ENCODE assay signal across 16 cellular contexts in genomic region chr7:98969386-98969785, GRCh38.
DNase-seq lines count a peak whose midpoint lies in the region; ATAC-seq and TF ChIP-seq lines count a peak whose summit lies in the region.
"Had no signal": no experiment of that assay in that cellular context is flagged by ENCODE, and none has a peak within 500 bp of the region (broad histone marks: within the 10 kb centered on the region; RNA-seq: fewer than 3 reads in every experiment).

No MANE protein-coding gene starts in this region.

- CTCF ChIA-PET in WTC11 (lab: Charles Lee) = no interaction called here

- TF ChIP-seq CTCF in WTC11 (IDR thresholded peaks at IDR 0.05) (no peak), endodermal cell (conservative IDR thresholded peaks at IDR 0.05) (no peak), spleen (IDR thresholded peaks at IDR 0.05 in 8 of 11, conservative IDR thresholded peaks at IDR 0.05 in 3 of 11) (no peak)

- H3K9ac ChIP-seq in endodermal cell (ENCODE audit: extremely low read depth, low read length, poor library complexity, severe bottlenecking) = no peak overlapping the region

- H3K4me3 ChIP-seq in endodermal cell (ENCODE audit: low read length) (no peak overlapping the region), spleen (no peak overlapping the region), MG63 (no peak overlapping the region)

- POLR2A ChIA-PET in WTC11 (lab: Charles Lee) = no interaction called here

- no peaks in the 10 kb centered on the region for H3K4me1 Mint-ChIP-seq in WTC11
- H3K4me1 Mint-ChIP-seq in endodermal cell = no peaks in the 10 kb centered on the region
- peaks cover 2% of the 10 kb centered on the region for H3K4me1 Mint-ChIP-seq in memory B cell
- H3K4me1 Mint-ChIP-seq: H9 had no signal

- H3K27ac Mint-ChIP-seq in WTC11 (peak overlapping the region; percentile 32; the same call in 1 of the 2 replicates), endodermal cell (peak overlapping the region; percentile 78), memory B cell (peak overlapping the region; percentile 69)

- no peaks in the 10 kb centered on the region for H3K9me3 ChIP-seq in endodermal cell (ENCODE audit: control insufficient read depth, low read length)
- no peaks in the 10 kb centered on the region for H3K9me3 ChIP-seq in spleen
- H3K9me3 ChIP-seq in MG63 = no peaks in the 10 kb centered on the region
- H3K9me3 ChIP-seq: BE2C had no signal

- H3K36me3 ChIP-seq in endodermal cell (ENCODE audit: control insufficient read depth, insufficient read depth, low read length) (peaks cover 92% of the 10 kb centered on the region), spleen (peaks cover 7 to 100% (median 100%) of the 10 kb centered on the region in 6 donors), MG63 (peaks cover 7% of the 10 kb centered on the region)

- H3K4me1 ChIP-seq in endodermal cell (ENCODE audit: control insufficient read depth, insufficient read depth, low read length) (no peaks in the 10 kb centered on the region), spleen (no peaks in the 10 kb centered on the region)
- H3K4me1 ChIP-seq: BE2C had no signal

- H3K27me3 ChIP-seq in endodermal cell (ENCODE audit: control insufficient read depth, insufficient read depth, low read length, poor library complexity, severe bottlenecking) (no peaks in the 10 kb centered on the region), spleen (replicated peaks in 1 of 7) (no peaks in the 10 kb centered on the region), MG63 (no peaks in the 10 kb centered on the region)
- H3K27me3 ChIP-seq: BE2C had no signal

- no peak for TF ChIP-seq POLR2A in spleen (IDR thresholded peaks at IDR 0.05)

- H3K27me3 Mint-ChIP-seq in WTC11 (ENCODE audit: low read depth) (no peaks in the 10 kb centered on the region), endodermal cell (ENCODE audit: insufficient read depth) (no peaks in the 10 kb centered on the region), memory B cell (no peaks in the 10 kb centered on the region)
- H3K27me3 Mint-ChIP-seq: CD4-positive, CD25-positive, alpha-beta regulatory T cell; CD8-positive, alpha-beta memory T cell had no signal

- WGBS in endodermal cell (ENCODE audit: insufficient coverage in 1 of 2, insufficient read length in 1 of 2), 2 experiments = 98 to 100% methylated on average over 2 to 11 of the region's 11 CpGs
- 95 to 99% (median 96%) methylated on average over 11 of the region's 11 CpGs for WGBS in spleen, 5 donors

- intact Hi-C loops in spleen (cut with DNase I; ENCODE audit: low total_unique reads) = no loop called here

- H3K27ac ChIP-seq in endodermal cell (ENCODE audit: low read depth, low read length) (no peak overlapping the region), spleen (no peak overlapping the region)
- H3K27ac ChIP-seq: HL-60 had no signal

- H3K9me3 Mint-ChIP-seq in WTC11 = no peaks in the 10 kb centered on the region
- H3K9me3 Mint-ChIP-seq in endodermal cell = no peaks in the 10 kb centered on the region
- no peaks in the 10 kb centered on the region for H3K9me3 Mint-ChIP-seq in memory B cell
- H3K9me3 Mint-ChIP-seq: CD4-positive, CD25-positive, alpha-beta regulatory T cell; CD8-positive, alpha-beta memory T cell; H9 had no signal

- no peak for DNase-seq in WTC11 (ENCODE audit: low spot score)
- DNase-seq in endodermal cell = no peak
- DNase-seq in memory B cell (ENCODE audit: low spot score in 2 of 2) = no peak
- peak; percentile 34 for DNase-seq in spleen
- no peak for DNase-seq in SKM-1 (lab: John Stamatoyannopoulos, UW; ENCODE audit: unreplicated experiment)
- no peak for DNase-seq in MG63
- no peak for DNase-seq in inferior parietal cortex (ENCODE audit: extremely low spot score)
- DNase-seq: BE2C; C1 segment of cervical spinal cord; CD4-positive, CD25-positive, alpha-beta regulatory T cell; CD8-positive, alpha-beta memory T cell; COR-L47; H9; IMR-90 had no signal

- H3K4me3 Mint-ChIP-seq in WTC11 = no peak overlapping the region
- H3K4me3 Mint-ChIP-seq in endodermal cell = no peak overlapping the region
- H3K4me3 Mint-ChIP-seq in memory B cell = no peak overlapping the region
- H3K4me3 Mint-ChIP-seq: CD4-positive, CD25-positive, alpha-beta regulatory T cell; CD8-positive, alpha-beta memory T cell; H9 had no signal

- H3K36me3 Mint-ChIP-seq in WTC11 (peaks cover 90% of the 10 kb centered on the region), endodermal cell (ENCODE audit: low read depth) (peaks cover 85% of the 10 kb centered on the region), memory B cell (peaks cover 50% of the 10 kb centered on the region)

- no peak for ATAC-seq in WTC11
- ATAC-seq in memory B cell (ENCODE audit: low read depth) = no peak
- no peak for ATAC-seq in HG03457 (IDR thresholded peaks at IDR 0.05; ENCODE audit: unreplicated experiment)

TF ChIP-seq in WTC11, 78 proteins besides CTCF, POLR2A, EP300 and RAD21 (continues in another document):
- TF ChIP-seq MAX (CRISPR knock-in tag; IDR thresholded peaks at IDR 0.05) = no peak
- TF ChIP-seq TEAD4 (CRISPR knock-in tag; IDR thresholded peaks at IDR 0.05) = no peak
- TF ChIP-seq GABPB1 (CRISPR knock-in tag; IDR thresholded peaks at IDR 0.05) = no peak
- TF ChIP-seq, protein P1, sequence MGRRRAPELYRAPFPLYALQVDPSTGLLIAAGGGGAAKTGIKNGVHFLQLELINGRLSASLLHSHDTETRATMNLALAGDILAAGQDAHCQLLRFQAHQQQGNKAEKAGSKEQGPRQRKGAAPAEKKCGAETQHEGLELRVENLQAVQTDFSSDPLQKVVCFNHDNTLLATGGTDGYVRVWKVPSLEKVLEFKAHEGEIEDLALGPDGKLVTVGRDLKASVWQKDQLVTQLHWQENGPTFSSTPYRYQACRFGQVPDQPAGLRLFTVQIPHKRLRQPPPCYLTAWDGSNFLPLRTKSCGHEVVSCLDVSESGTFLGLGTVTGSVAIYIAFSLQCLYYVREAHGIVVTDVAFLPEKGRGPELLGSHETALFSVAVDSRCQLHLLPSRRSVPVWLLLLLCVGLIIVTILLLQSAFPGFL (CRISPR knock-in tag; IDR thresholded peaks at IDR 0.05; ENCODE audit: borderline replicate concordance) = no peak
- no peak for TF ChIP-seq CREM (CRISPR knock-in tag; IDR thresholded peaks at IDR 0.05)
- TF ChIP-seq MYBL2 (CRISPR knock-in tag; IDR thresholded peaks at IDR 0.05) = no peak
- TF ChIP-seq, protein P2, sequence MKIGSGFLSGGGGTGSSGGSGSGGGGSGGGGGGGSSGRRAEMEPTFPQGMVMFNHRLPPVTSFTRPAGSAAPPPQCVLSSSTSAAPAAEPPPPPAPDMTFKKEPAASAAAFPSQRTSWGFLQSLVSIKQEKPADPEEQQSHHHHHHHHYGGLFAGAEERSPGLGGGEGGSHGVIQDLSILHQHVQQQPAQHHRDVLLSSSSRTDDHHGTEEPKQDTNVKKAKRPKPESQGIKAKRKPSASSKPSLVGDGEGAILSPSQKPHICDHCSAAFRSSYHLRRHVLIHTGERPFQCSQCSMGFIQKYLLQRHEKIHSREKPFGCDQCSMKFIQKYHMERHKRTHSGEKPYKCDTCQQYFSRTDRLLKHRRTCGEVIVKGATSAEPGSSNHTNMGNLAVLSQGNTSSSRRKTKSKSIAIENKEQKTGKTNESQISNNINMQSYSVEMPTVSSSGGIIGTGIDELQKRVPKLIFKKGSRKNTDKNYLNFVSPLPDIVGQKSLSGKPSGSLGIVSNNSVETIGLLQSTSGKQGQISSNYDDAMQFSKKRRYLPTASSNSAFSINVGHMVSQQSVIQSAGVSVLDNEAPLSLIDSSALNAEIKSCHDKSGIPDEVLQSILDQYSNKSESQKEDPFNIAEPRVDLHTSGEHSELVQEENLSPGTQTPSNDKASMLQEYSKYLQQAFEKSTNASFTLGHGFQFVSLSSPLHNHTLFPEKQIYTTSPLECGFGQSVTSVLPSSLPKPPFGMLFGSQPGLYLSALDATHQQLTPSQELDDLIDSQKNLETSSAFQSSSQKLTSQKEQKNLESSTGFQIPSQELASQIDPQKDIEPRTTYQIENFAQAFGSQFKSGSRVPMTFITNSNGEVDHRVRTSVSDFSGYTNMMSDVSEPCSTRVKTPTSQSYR (CRISPR knock-in tag; IDR thresholded peaks at IDR 0.05) = no peak
- TF ChIP-seq NR2C2 (CRISPR knock-in tag; IDR thresholded peaks at IDR 0.05) = no peak
- TF ChIP-seq NFATC4 (CRISPR knock-in tag; IDR thresholded peaks at IDR 0.05) = no peak
- no peak for TF ChIP-seq ZNF138 (CRISPR knock-in tag; conservative IDR thresholded peaks at IDR 0.05)
- TF ChIP-seq, protein P3, sequence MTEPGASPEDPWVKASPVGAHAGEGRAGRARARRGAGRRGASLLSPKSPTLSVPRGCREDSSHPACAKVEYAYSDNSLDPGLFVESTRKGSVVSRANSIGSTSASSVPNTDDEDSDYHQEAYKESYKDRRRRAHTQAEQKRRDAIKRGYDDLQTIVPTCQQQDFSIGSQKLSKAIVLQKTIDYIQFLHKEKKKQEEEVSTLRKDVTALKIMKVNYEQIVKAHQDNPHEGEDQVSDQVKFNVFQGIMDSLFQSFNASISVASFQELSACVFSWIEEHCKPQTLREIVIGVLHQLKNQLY (CRISPR knock-in tag; IDR thresholded peaks at IDR 0.05) = no peak
- TF ChIP-seq, protein P4, sequence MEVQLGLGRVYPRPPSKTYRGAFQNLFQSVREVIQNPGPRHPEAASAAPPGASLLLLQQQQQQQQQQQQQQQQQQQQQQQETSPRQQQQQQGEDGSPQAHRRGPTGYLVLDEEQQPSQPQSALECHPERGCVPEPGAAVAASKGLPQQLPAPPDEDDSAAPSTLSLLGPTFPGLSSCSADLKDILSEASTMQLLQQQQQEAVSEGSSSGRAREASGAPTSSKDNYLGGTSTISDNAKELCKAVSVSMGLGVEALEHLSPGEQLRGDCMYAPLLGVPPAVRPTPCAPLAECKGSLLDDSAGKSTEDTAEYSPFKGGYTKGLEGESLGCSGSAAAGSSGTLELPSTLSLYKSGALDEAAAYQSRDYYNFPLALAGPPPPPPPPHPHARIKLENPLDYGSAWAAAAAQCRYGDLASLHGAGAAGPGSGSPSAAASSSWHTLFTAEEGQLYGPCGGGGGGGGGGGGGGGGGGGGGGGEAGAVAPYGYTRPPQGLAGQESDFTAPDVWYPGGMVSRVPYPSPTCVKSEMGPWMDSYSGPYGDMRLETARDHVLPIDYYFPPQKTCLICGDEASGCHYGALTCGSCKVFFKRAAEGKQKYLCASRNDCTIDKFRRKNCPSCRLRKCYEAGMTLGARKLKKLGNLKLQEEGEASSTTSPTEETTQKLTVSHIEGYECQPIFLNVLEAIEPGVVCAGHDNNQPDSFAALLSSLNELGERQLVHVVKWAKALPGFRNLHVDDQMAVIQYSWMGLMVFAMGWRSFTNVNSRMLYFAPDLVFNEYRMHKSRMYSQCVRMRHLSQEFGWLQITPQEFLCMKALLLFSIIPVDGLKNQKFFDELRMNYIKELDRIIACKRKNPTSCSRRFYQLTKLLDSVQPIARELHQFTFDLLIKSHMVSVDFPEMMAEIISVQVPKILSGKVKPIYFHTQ (CRISPR knock-in tag; IDR thresholded peaks at IDR 0.05) = no peak
- TF ChIP-seq NFE2L1 (CRISPR knock-in tag; IDR thresholded peaks at IDR 0.05) = no peak
- no peak for TF ChIP-seq RORB (CRISPR knock-in tag; IDR thresholded peaks at IDR 0.05)
- TF ChIP-seq ATF1 (CRISPR knock-in tag; IDR thresholded peaks at IDR 0.05) = no peak
